1 cellular context compared by ENCODE assay signal in genomic region chr2:35929551-35929950, GRCh38.
A peak's percentile ranks its signal among the peaks of the same experiment; 100 is the strongest.
TF ChIP-seq lines count a peak whose summit lies in the region.

No MANE protein-coding gene starts in this region.

TF ChIP-seq in H1, 55 proteins besides CTCF, POLR2A, EP300 and RAD21 (continued from another document):
- TF ChIP-seq GABPA (IDR thresholded peaks at IDR 0.05; ENCODE audit: borderline replicate concordance, insufficient read depth, low read length) (no peak), NANOG (IDR thresholded peaks at IDR 0.05; ENCODE audit: insufficient read depth, low read depth, low read length, poor library complexity, severe bottlenecking) (no peak), MAX (IDR thresholded peaks at IDR 0.05) (peak; percentile 34; the same call in 1 of the 2 replicates)
